Comparison of ENCODE assay signal across 8 cellular contexts in genomic region chr5:135033026-135033861, GRCh38. TPM values are rescaled to one million over a fixed set of nuclear protein-coding genes. Genes with fewer than 3 reads are reported as not detected.
A peak's percentile ranks its signal among the peaks of the same experiment; 100 is the strongest.
DNase-seq lines count a peak whose midpoint lies in the region; ATAC-seq and TF ChIP-seq lines count a peak whose summit lies in the region.

No MANE protein-coding gene starts in this region.

- H3K36me3 ChIP-seq in heart right ventricle, result no peaks in the 10 kb centered on the region
- no peaks in the 10 kb centered on the region for H3K36me3 ChIP-seq in muscle layer of colon (ENCODE audit: insufficient read depth, low read length)

- ATAC-seq in heart right ventricle, result no peak
- ATAC-seq in left ventricle myocardium superior, result no peak

- H3K9me3 ChIP-seq in heart right ventricle (no peaks in the 10 kb centered on the region), muscle layer of colon (ENCODE audit: low read length) (no peaks in the 10 kb centered on the region)

- H3K4me3 ChIP-seq in heart right ventricle (peak overlapping the region; percentile 12 to 57 (median 38)), choroid plexus epithelial cell (ENCODE audit: low read depth, low read length) (peak overlapping the region; percentile 24), muscle layer of colon (ENCODE audit: low read depth in 1 of 2, low read length in 2 of 2) (peak overlapping the region; percentile 46 to 47)

- 1% methylated on average over 86 to 88 of the region's 88 CpGs for WGBS in heart right ventricle, 2 donors

- peaks cover 56 to 100% (median 98%) of the 10 kb centered on the region in 7 donors for H3K27me3 ChIP-seq in heart right ventricle
- H3K27me3 ChIP-seq in muscle layer of colon (ENCODE audit: control insufficient read depth in 1 of 2, insufficient read depth in 2 of 2, low read length in 2 of 2), result peaks cover 78 to 95% of the 10 kb centered on the region in 2 donors

- intact Hi-C loops in heart right ventricle (cut with DNase I) (loop anchor here in 1 of 10 donors (10.0 kb wide), 1 partner anchor 152 kb away; no protein-coding TSS in a partner anchor), left ventricle myocardium superior (cut with micrococcal nuclease) (no loop called here)

- no peak overlapping the region for H3K9ac ChIP-seq in muscle layer of colon (ENCODE audit: low read length)

- DNase-seq in heart right ventricle (no peak), left ventricle myocardium superior (no peak), NCI-H2227 (lab: John Stamatoyannopoulos, UW; ENCODE audit: unreplicated experiment) (peak; percentile 42), choroid plexus epithelial cell (ENCODE audit: low read depth) (peak; percentile 27), NCI-H1436 treated with DMSO at 0.1 percent for 48 hours (lab: John Stamatoyannopoulos, UW) (no peak), NCI-H1694 (lab: John Stamatoyannopoulos, UW) (no peak)
- no peak for DNase-seq in activated effector memory CD4-positive, alpha-beta T cell treated with Interleukin-2 at 50 U/mL for 16 hours

- TF ChIP-seq CTCF in heart right ventricle (IDR thresholded peaks at IDR 0.05) (no peak), choroid plexus epithelial cell (conservative IDR thresholded peaks at IDR 0.05; ENCODE audit: low read depth, low read length) (no peak)

- H3K27ac ChIP-seq in heart right ventricle, result no peak overlapping the region
- no peak overlapping the region for H3K27ac ChIP-seq in muscle layer of colon (ENCODE audit: low read depth, low read length)

- H3K4me1 ChIP-seq in heart right ventricle (peaks cover 9 to 54% (median 40%) of the 10 kb centered on the region in 9 donors), muscle layer of colon (ENCODE audit: insufficient read depth, low read length) (peaks cover 27% of the 10 kb centered on the region)

RNA-seq across cellular contexts. Expression of gene PITX1, which starts 0.8 kb away (rescaled TPM):
- total RNA-seq in heart right ventricle (under 1 TPM in 3 of 10 donors, not detected in 7; 0.11 to 0.24 (median 0.14) TPM), left ventricle myocardium superior (not detected)
- polyA plus RNA-seq in heart right ventricle, result under 1 TPM in 1 of 2 donors, not detected in 1; 0.06 TPM

Comparison
In these comparisons a context has a peak if more than half of its experiments do, and no peak if none do; other contexts are left out.
1. DNase-seq: peak in NCI-H2227 (single experiment) and choroid plexus epithelial cell (single experiment); none in heart right ventricle (0 of 2), left ventricle myocardium superior (single experiment), NCI-H1436 treated with DMSO at 0.1 percent for 48 hours (single experiment), NCI-H1694 (single experiment) and activated effector memory CD4-positive, alpha-beta T cell treated with Interleukin-2 at 50 U/mL for 16 hours (single experiment).
2. Peak in every context shown above with its lines, with median percentiles within 50 percentile points of each other: H3K4me3 ChIP-seq.